Comparison of ENCODE assay signal across 1 cellular context in genomic region chr20:62382306-62383198, GRCh38.
TF ChIP-seq lines count a peak whose summit lies in the region.

No MANE protein-coding gene starts in this region.

TF ChIP-seq in K562, 482 proteins besides CTCF, POLR2A, EP300 and RAD21 (continued from another document and continues in another):
- TF ChIP-seq SIN3A (IDR thresholded peaks at IDR 0.05; ENCODE audit: borderline replicate concordance in 2 of 2, control insufficient read depth in 1 of 2, low read depth in 2 of 2, low read length in 2 of 2) (0 out of 4 replicates have a peak, but pooled peaks of 1 of the 2 experiments have one; percentile 62), BHLHE40 (IDR thresholded peaks at IDR 0.05; ENCODE audit: low read length) (0 out of 2 replicates have a peak, but pooled peaks have one; percentile 10), CREB3L1 (IDR thresholded peaks at IDR 0.05; ENCODE audit: borderline replicate concordance, low read depth) (no peak), MAX (CRISPR knock-in tag; IDR thresholded peaks at IDR 0.05) (peak; percentile 30; the same call in 1 of the 2 replicates), ZNF263 (CRISPR knock-in tag; IDR thresholded peaks at IDR 0.05; ENCODE audit: borderline replicate concordance) (peak; percentile 41; the same call in 1 of the 2 replicates), ELF2 (CRISPR knock-in tag; IDR thresholded peaks at IDR 0.05) (no peak), DEAF1 (CRISPR knock-in tag; IDR thresholded peaks at IDR 0.05) (peak; percentile 23; the same call in 1 of the 2 replicates), POLR2B (IDR thresholded peaks at IDR 0.05; ENCODE audit: low read depth, partially characterized antibody) (no peak), ZC3H8 (IDR thresholded peaks at IDR 0.05) (no peak), HEY1 (CRISPR knock-in tag; IDR thresholded peaks at IDR 0.05; ENCODE audit: borderline replicate concordance) (no peak), CTBP1 (IDR thresholded peaks at IDR 0.05; ENCODE audit: borderline replicate concordance) (peak; percentile 73), ASH1L (IDR thresholded peaks at IDR 0.05; ENCODE audit: borderline replicate concordance, low read depth, partially characterized antibody) (no peak), NFXL1 (CRISPR knock-in tag; IDR thresholded peaks at IDR 0.05) (no peak), ZNF511 (CRISPR knock-in tag; IDR thresholded peaks at IDR 0.05) (0 out of 2 replicates have a peak, but pooled peaks have one; percentile 9), MNT (conservative IDR thresholded peaks at IDR 0.05) (peak in 1 of 2 experiments; percentile 42; a peak in 1 of 4 replicates), KLF16 (IDR thresholded peaks at IDR 0.05) (0 out of 2 replicates have a peak, but pooled peaks have one; percentile 8), MAZ (CRISPR knock-in tag; conservative IDR thresholded peaks at IDR 0.05 in 1 of 2, IDR thresholded peaks at IDR 0.05 in 1 of 2) (peak; percentile 53 to 93; a peak in 3 of 4 replicates), TFAP4 (CRISPR knock-in tag; IDR thresholded peaks at IDR 0.05; ENCODE audit: borderline replicate concordance) (peak; percentile 71; the same call in 1 of the 2 replicates), PCBP2 (IDR thresholded peaks at IDR 0.05; ENCODE audit: low read depth, low read length, poor library complexity, severe bottlenecking) (no peak), ZBTB33 (CRISPR knock-in tag; IDR thresholded peaks at IDR 0.05) (0 out of 2 replicates have a peak, but pooled peaks have one; percentile 63), GATAD2A (IDR thresholded peaks at IDR 0.05) (no peak), CBX3 (IDR thresholded peaks at IDR 0.05; ENCODE audit: borderline replicate concordance in 1 of 2, low read length in 2 of 2) (no peak; a peak in 1 of 3 replicates), PML (IDR thresholded peaks at IDR 0.05; ENCODE audit: low read length) (0 out of 2 replicates have a peak, but pooled peaks have one; percentile 22), PKNOX1 (IDR thresholded peaks at IDR 0.05) (0 out of 2 replicates have a peak, but pooled peaks have one; percentile 12), CREM (IDR thresholded peaks at IDR 0.05; ENCODE audit: low read depth) (peak; percentile 66; the same call in 1 of the 2 replicates), CREB1 (IDR thresholded peaks at IDR 0.05) (no peak), CREB1 (CRISPR knock-in tag; IDR thresholded peaks at IDR 0.05) (peak; percentile 49; the same call in 1 of the 2 replicates), L3MBTL2 (IDR thresholded peaks at IDR 0.05) (peak; percentile 61), SMC3 (conservative IDR thresholded peaks at IDR 0.05; ENCODE audit: insufficient read depth, low read depth, low read length) (peak; percentile 89), FOXA1 (IDR thresholded peaks at IDR 0.05; ENCODE audit: borderline replicate concordance) (no peak), RCOR1 (IDR thresholded peaks at IDR 0.05; ENCODE audit: borderline replicate concordance in 1 of 2, low read depth in 2 of 2, low read length in 2 of 2) (peak in 1 of 2 experiments; percentile 47; a peak in 1 of 4 replicates), RB1 (IDR thresholded peaks at IDR 0.05; ENCODE audit: low read depth) (peak; percentile 89; the same call in 1 of the 2 replicates), STAG1 (CRISPR knock-in tag; IDR thresholded peaks at IDR 0.05; ENCODE audit: borderline replicate concordance) (peak; percentile 79), ARID2 (IDR thresholded peaks at IDR 0.05) (0 out of 2 replicates have a peak, but pooled peaks have one; percentile 39), GABPB1 (CRISPR knock-in tag; IDR thresholded peaks at IDR 0.05) (peak; percentile 68; the same call in 1 of the 2 replicates), HOMEZ (CRISPR knock-in tag; IDR thresholded peaks at IDR 0.05) (no peak), MYNN (IDR thresholded peaks at IDR 0.05) (no peak), MYNN (CRISPR knock-in tag; IDR thresholded peaks at IDR 0.05) (no peak), XRCC4 (IDR thresholded peaks at IDR 0.05; ENCODE audit: extremely low read depth, insufficient read depth, insufficient read length) (no peak), SIN3B (IDR thresholded peaks at IDR 0.05; ENCODE audit: low read depth) (no peak; the same call in 1 of the 2 replicates), TSHZ1 (CRISPR knock-in tag; IDR thresholded peaks at IDR 0.05) (no peak), MTA3 (IDR thresholded peaks at IDR 0.05; ENCODE audit: borderline replicate concordance) (no peak), BCLAF1 (IDR thresholded peaks at IDR 0.05; ENCODE audit: borderline replicate concordance in 1 of 2, control insufficient read depth in 1 of 2, low read depth in 2 of 2, low read length in 1 of 2) (no peak)
